Comparison of ENCODE assay signal across 8 cellular contexts in the genomic region with DNA sequence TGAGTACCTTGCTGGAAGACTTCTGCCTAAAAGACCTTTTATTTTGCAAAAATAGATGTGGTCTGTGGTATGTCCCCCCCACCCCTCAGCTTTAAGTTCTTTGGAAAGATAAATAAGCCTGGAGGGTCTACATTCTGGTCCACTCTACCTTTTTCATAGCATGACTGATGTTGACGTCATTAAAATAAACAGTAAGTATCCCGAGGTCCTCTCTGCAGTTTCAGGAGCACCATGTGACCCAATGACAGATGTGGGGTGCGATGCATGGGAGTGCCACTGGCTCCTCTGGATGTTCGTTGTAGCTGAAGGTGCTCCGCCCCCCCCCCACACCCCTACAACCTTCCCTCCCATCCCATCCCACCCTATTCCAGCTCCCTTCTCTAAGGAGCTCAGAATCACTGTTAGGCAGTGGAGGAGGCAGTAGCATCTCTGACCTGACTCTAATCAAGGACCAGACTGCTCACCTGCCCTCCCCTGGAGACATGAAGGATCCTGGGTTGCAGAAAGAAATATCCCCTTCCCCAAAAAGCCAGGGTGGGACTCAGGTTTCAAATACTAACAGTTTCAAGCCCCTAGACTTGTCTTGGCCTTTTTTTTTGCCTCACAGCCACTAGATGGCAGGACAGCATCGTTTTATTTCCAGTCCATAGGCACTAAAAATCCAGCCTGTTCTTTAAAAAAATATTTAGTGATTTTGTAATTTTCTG. TPM values are rescaled to one million over a fixed set of nuclear protein-coding genes. Genes with fewer than 3 reads are reported as not detected.
DNase-seq lines count a peak whose midpoint lies in the region; ATAC-seq and TF ChIP-seq lines count a peak whose summit lies in the region.

No MANE protein-coding gene starts in this region.

- H4K20me1 ChIP-seq in mammary epithelial cell (ENCODE audit: insufficient read depth, low read length): peaks cover 2% of the 10 kb centered on the region

- dilution Hi-C loops in mammary epithelial cell (cut with HindIII; ENCODE audit: low sequenced_read_pairs): no loop called here

- no peaks in the 10 kb centered on the region for H3K27me3 ChIP-seq in mammary epithelial cell (ENCODE audit: insufficient read depth, low read length)

- 75% methylated on average over 4 of the region's 6 CpGs for WGBS in mammary epithelial cell (ENCODE audit: low coverage, missing lambda C conversion rate)

- ATAC-seq in left lobe of liver: peak; percentile 70
- no peak for ATAC-seq in HG03432 (IDR thresholded peaks at IDR 0.05; ENCODE audit: unreplicated experiment)
- no peak for ATAC-seq in HG03439 (IDR thresholded peaks at IDR 0.05; ENCODE audit: unreplicated experiment)
- ATAC-seq in HG02610 (IDR thresholded peaks at IDR 0.05; ENCODE audit: unreplicated experiment): no peak

- no peaks in the 10 kb centered on the region for H3K9me3 ChIP-seq in mammary epithelial cell (replicated peaks; ENCODE audit: insufficient read depth, low read length)

- H3K9ac ChIP-seq in mammary epithelial cell (ENCODE audit: insufficient read depth, low read length): no peak overlapping the region

- CTCF ChIA-PET in mammary epithelial cell (lab: Charles Lee; ENCODE audit: low non-redundant PET): interaction anchor here (0.8 kb wide), 1 partner anchor 1235 kb away, joined by 6 read pairs; no protein-coding TSS in a partner anchor

- H3K4me3 ChIP-seq in GM12865 (ENCODE audit: low read depth, low read length): no peak overlapping the region
- H3K4me3 ChIP-seq in mammary epithelial cell (replicated peaks in 1 of 3; ENCODE audit: insufficient read depth in 1 of 3, low read depth in 2 of 3, low read length in 3 of 3): no peak overlapping the region

- in situ Hi-C loops in mammary epithelial cell (cut with MboI; ENCODE audit: low sequenced_read_pairs in 2 of 2): loop anchor here in 1 of 2 donors (10.0 kb wide), 1 partner anchor 400 kb away; no protein-coding TSS in a partner anchor

- H3K27ac ChIP-seq in mammary epithelial cell (ENCODE audit: insufficient read depth, low read depth, low read length): no peak overlapping the region

- no TSS peak for BruUV-seq in mammary epithelial cell (replicated peaks; lab: Mats Ljungman, UMichigan)

- intact Hi-C loops in mammary epithelial cell (cut with micrococcal nuclease): loop anchor here (1.0 to 10.0 kb wide), 6 partner anchors 95 to 840 kb away; no protein-coding TSS in a partner anchor

- TF ChIP-seq CTCF in GM12865 (IDR thresholded peaks at IDR 0.05; ENCODE audit: insufficient read depth, low read depth, low read length, missing control alignments) (peak; percentile 58), mammary epithelial cell (conservative IDR thresholded peaks at IDR 0.05 in 1 of 2, IDR thresholded peaks at IDR 0.05 in 1 of 2; ENCODE audit: extremely low read depth in 1 of 2, insufficient read depth in 1 of 2, low read depth in 1 of 2, low read length in 2 of 2) (peak; percentile 64 to 67)

- no peaks in the 10 kb centered on the region for H3K79me2 ChIP-seq in mammary epithelial cell (ENCODE audit: insufficient read depth, low read length)

- H3K4me2 ChIP-seq in mammary epithelial cell (ENCODE audit: insufficient read depth, low read depth, low read length): no peak overlapping the region

- no peaks in the 10 kb centered on the region for H3K36me3 ChIP-seq in mammary epithelial cell (ENCODE audit: insufficient read depth, low read length)

- DNase-seq in Ammon's horn (ENCODE audit: low spot score): peak; percentile 78
- DNase-seq in GM12865 (ENCODE audit: low read depth): peak; percentile 54
- peak; percentile 42 for DNase-seq in NCI-H2227 treated with DMSO at 0.1 percent for 48 hours (lab: John Stamatoyannopoulos, UW)
- peak; percentile 4 for DNase-seq in mammary epithelial cell
- no peak for DNase-seq in left lobe of liver (ENCODE audit: low spot score)

- peaks cover 4% of the 10 kb centered on the region for H3K4me1 ChIP-seq in mammary epithelial cell (ENCODE audit: insufficient read depth, low read length)

- H2AFZ ChIP-seq in mammary epithelial cell (ENCODE audit: low read depth, low read length): no peak overlapping the region

RNA-seq across cellular contexts. Expression of a gene that starts 25.1 kb away (rescaled TPM):
- 10 to 100 TPM in 1 of 2 donors, 1 to 10 TPM in 1; 8.8 to 14.3 TPM for total RNA-seq in mammary epithelial cell
- polyA plus RNA-seq in mammary epithelial cell: 12.9 TPM
- polyA minus RNA-seq in mammary epithelial cell: 8.5 TPM
- 12.4 TPM for total RNA-seq in left lobe of liver

RNA-seq across cellular contexts. Expression of a gene that starts 40.9 kb away (rescaled TPM):
- total RNA-seq in mammary epithelial cell (not detected), left lobe of liver (0.05 TPM)
- polyA plus RNA-seq in mammary epithelial cell: not detected
- polyA minus RNA-seq in mammary epithelial cell: not detected

RNA-seq across cellular contexts. Expression of a gene that starts 46.7 kb away (rescaled TPM):
- under 1 TPM in 1 of 2 donors, not detected in 1; 0.17 TPM for total RNA-seq in mammary epithelial cell
- not detected for polyA plus RNA-seq in mammary epithelial cell
- polyA minus RNA-seq in mammary epithelial cell: not detected
- not detected for total RNA-seq in left lobe of liver
